30 cellular contexts compared by ENCODE assay signal in genomic region chrX:142134533-142134932, GRCh38.
"Had no signal": no experiment of that assay in that cellular context is flagged by ENCODE, and none has a peak within 500 bp of the region (broad histone marks: within the 10 kb centered on the region; RNA-seq: fewer than 3 reads in every experiment).

No MANE protein-coding gene starts in this region.

- DNase-seq: activated B cell treated with CpG ODN at 0.5 μM for 24 hours; activated CD4-positive, alpha-beta memory T cell treated with anti-CD3 and anti-CD28 coated beads for 36 hours; activated CD4-positive, alpha-beta T cell treated with anti-CD3 and anti-CD28 coated beads for 4 hours; activated CD4-positive, alpha-beta T cell treated with anti-CD3 and anti-CD28 coated beads, Interleukin-2, amount 10 ng/mL, durations not matched to agents 24 days and 14 days; activated CD4-positive, alpha-beta T cell treated with anti-CD3 and anti-CD28 coated beads, Interleukin-2, amount 50 U/mL, for 1 hour; activated CD4-positive, alpha-beta T cell treated with anti-CD3 and anti-CD28 coated beads, Interleukin-2, amount 50 U/mL, for 4 hours; activated CD4-positive, CD25-positive, alpha-beta regulatory T cell treated with anti-CD3 and anti-CD28 coated beads, Interleukin-2, amount 50 U/mL, for 72 hours; activated CD8-positive, alpha-beta memory T cell treated with anti-CD3 and anti-CD28 coated beads for 24 hours; activated CD8-positive, alpha-beta memory T cell treated with anti-CD3 and anti-CD28 coated beads, Interleukin-2, amount 10 ng/mL, durations not matched to agents 7 days and 5 days; activated CD8-positive, alpha-beta memory T cell treated with anti-CD3 and anti-CD28 coated beads, Interleukin-2, amount 50 U/mL, for 48 hours; activated CD8-positive, alpha-beta T cell treated with anti-CD3 and anti-CD28 coated beads for 36 hours; activated effector memory CD4-positive, alpha-beta T cell treated with Interleukin-2 at 50 U/mL for 16 hours; activated gamma-delta T cell; activated naive CD4-positive, alpha-beta T cell treated with anti-CD3 and anti-CD28 coated beads, Interleukin-2, amount 10 ng/mL, durations not matched to agents 7 days and 5 days; activated naive CD4-positive, alpha-beta T cell treated with Interleukin-2 at 50 U/mL for 16 hours; activated naive CD8-positive, alpha-beta T cell treated with anti-CD3 and anti-CD28 coated beads, Interleukin-2, amount 10 ng/mL, durations not matched to agents 7 days and 5 days; activated naive CD8-positive, alpha-beta T cell treated with anti-CD3 and anti-CD28 coated beads, Interleukin-2, amount 50 U/mL, for 24 hours; activated T-cell treated with anti-CD3 and anti-CD28 coated beads, Interleukin-2, amount 50 U/mL, for 24 hours; activated T-cell treated with anti-CD3 and anti-CD28 coated beads, Interleukin-2, amount 50 U/mL, for 48 hours; amygdala; anterior cingulate cortex; caudate nucleus; cerebellar nuclear complex; T-helper 2 cell; T-helper 9 cell had no signal

- H3K9me3 ChIP-seq: ascending aorta had no signal

- H3K36me3 ChIP-seq: ascending aorta, cardiac muscle cell had no signal

- H3K27me3 ChIP-seq: ascending aorta, cardiac muscle cell had no signal

- H3K4me1 ChIP-seq: ascending aorta had no signal

- H3K4me3 ChIP-seq: ascending aorta, cardiac muscle cell had no signal

- FAIRE-seq: bronchial epithelial cell, TTC549 had no signal

- H3K27ac ChIP-seq: ascending aorta, cardiac muscle cell, VCaP had no signal
